Comparison of ENCODE assay signal across 2 cellular contexts in the genomic region with DNA sequence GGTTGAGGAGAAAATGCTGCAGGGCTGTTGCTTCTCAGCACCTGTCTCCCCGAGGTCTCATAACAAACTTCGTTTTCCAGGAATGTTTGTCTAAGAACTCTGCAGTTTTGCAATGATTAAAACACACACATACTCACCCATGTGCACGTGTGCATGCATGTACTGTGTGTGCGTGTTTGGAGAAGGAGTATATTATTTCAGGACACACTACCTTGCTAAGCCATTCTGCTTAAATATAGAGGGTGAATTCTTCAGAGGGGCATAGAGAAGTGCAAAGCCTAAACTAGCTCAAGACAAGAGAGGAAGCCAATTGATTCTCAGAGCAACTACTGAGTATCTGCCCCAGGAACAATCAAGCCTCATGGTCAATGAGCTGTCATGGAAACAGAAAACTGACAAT.
TF ChIP-seq lines count a peak whose summit lies in the region.

No MANE protein-coding gene starts in this region.

TF ChIP-seq in GM23338, 12 proteins besides CTCF, POLR2A, EP300 and RAD21 (continued from another document and continues in another):
- TF ChIP-seq, protein P1, sequence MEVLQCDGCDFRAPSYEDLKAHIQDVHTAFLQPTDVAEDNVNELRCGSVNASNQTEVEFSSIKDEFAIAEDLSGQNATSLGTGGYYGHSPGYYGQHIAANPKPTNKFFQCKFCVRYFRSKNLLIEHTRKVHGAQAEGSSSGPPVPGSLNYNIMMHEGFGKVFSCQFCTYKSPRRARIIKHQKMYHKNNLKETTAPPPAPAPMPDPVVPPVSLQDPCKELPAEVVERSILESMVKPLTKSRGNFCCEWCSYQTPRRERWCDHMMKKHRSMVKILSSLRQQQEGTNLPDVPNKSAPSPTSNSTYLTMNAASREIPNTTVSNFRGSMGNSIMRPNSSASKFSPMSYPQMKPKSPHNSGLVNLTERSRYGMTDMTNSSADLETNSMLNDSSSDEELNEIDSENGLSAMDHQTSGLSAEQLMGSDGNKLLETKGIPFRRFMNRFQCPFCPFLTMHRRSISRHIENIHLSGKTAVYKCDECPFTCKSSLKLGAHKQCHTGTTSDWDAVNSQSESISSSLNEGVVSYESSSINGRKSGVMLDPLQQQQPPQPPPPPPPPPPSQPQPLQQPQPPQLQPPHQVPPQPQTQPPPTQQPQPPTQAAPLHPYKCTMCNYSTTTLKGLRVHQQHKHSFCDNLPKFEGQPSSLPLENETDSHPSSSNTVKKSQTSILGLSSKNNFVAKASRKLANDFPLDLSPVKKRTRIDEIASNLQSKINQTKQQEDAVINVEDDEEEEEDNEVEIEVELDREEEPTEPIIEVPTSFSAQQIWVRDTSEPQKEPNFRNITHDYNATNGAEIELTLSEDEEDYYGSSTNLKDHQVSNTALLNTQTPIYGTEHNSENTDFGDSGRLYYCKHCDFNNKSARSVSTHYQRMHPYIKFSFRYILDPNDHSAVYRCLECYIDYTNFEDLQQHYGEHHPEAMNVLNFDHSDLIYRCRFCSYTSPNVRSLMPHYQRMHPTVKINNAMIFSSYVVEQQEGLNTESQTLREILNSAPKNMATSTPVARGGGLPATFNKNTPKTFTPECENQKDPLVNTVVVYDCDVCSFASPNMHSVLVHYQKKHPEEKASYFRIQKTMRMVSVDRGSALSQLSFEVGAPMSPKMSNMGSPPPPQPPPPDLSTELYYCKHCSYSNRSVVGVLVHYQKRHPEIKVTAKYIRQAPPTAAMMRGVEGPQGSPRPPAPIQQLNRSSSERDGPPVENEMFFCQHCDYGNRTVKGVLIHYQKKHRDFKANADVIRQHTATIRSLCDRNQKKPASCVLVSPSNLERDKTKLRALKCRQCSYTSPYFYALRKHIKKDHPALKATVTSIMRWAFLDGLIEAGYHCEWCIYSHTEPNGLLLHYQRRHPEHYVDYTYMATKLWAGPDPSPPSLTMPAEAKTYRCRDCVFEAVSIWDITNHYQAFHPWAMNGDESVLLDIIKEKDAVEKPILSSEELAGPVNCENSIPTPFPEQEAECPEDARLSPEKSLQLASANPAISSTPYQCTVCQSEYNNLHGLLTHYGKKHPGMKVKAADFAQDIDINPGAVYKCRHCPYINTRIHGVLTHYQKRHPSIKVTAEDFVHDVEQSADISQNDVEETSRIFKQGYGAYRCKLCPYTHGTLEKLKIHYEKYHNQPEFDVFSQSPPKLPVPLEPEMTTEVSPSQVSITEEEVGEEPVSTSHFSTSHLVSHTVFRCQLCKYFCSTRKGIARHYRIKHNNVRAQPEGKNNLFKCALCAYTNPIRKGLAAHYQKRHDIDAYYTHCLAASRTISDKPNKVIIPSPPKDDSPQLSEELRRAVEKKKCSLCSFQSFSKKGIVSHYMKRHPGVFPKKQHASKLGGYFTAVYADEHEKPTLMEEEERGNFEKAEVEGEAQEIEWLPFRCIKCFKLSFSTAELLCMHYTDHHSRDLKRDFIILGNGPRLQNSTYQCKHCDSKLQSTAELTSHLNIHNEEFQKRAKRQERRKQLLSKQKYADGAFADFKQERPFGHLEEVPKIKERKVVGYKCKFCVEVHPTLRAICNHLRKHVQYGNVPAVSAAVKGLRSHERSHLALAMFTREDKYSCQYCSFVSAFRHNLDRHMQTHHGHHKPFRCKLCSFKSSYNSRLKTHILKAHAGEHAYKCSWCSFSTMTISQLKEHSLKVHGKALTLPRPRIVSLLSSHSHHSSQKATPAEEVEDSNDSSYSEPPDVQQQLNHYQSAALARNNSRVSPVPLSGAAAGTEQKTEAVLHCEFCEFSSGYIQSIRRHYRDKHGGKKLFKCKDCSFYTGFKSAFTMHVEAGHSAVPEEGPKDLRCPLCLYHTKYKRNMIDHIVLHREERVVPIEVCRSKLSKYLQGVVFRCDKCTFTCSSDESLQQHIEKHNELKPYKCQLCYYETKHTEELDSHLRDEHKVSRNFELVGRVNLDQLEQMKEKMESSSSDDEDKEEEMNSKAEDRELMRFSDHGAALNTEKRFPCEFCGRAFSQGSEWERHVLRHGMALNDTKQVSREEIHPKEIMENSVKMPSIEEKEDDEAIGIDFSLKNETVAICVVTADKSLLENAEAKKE (CRISPR knock-in tag; IDR thresholded peaks at IDR 0.05) = no peak
- TF ChIP-seq, protein P2, sequence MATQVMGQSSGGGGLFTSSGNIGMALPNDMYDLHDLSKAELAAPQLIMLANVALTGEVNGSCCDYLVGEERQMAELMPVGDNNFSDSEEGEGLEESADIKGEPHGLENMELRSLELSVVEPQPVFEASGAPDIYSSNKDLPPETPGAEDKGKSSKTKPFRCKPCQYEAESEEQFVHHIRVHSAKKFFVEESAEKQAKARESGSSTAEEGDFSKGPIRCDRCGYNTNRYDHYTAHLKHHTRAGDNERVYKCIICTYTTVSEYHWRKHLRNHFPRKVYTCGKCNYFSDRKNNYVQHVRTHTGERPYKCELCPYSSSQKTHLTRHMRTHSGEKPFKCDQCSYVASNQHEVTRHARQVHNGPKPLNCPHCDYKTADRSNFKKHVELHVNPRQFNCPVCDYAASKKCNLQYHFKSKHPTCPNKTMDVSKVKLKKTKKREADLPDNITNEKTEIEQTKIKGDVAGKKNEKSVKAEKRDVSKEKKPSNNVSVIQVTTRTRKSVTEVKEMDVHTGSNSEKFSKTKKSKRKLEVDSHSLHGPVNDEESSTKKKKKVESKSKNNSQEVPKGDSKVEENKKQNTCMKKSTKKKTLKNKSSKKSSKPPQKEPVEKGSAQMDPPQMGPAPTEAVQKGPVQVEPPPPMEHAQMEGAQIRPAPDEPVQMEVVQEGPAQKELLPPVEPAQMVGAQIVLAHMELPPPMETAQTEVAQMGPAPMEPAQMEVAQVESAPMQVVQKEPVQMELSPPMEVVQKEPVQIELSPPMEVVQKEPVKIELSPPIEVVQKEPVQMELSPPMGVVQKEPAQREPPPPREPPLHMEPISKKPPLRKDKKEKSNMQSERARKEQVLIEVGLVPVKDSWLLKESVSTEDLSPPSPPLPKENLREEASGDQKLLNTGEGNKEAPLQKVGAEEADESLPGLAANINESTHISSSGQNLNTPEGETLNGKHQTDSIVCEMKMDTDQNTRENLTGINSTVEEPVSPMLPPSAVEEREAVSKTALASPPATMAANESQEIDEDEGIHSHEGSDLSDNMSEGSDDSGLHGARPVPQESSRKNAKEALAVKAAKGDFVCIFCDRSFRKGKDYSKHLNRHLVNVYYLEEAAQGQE (IDR thresholded peaks at IDR 0.05; ENCODE audit: unreplicated experiment) = no peak
- no peak for TF ChIP-seq NANOG (IDR thresholded peaks at IDR 0.05; ENCODE audit: borderline replicate concordance)
- TF ChIP-seq CREB1 (CRISPR knock-in tag; IDR thresholded peaks at IDR 0.05; ENCODE audit: low read depth) = no peak
- TF ChIP-seq, protein P3, sequence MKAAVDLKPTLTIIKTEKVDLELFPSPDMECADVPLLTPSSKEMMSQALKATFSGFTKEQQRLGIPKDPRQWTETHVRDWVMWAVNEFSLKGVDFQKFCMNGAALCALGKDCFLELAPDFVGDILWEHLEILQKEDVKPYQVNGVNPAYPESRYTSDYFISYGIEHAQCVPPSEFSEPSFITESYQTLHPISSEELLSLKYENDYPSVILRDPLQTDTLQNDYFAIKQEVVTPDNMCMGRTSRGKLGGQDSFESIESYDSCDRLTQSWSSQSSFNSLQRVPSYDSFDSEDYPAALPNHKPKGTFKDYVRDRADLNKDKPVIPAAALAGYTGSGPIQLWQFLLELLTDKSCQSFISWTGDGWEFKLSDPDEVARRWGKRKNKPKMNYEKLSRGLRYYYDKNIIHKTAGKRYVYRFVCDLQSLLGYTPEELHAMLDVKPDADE (IDR thresholded peaks at IDR 0.05) = no peak
- TF ChIP-seq EZH2phosphoT487 (IDR thresholded peaks at IDR 0.05; ENCODE audit: unreplicated experiment) = no peak
- no peak for TF ChIP-seq ZNF331 (CRISPR knock-in tag; IDR thresholded peaks at IDR 0.05; ENCODE audit: low read depth)
- no peak for TF ChIP-seq ZNF114 (CRISPR knock-in tag; IDR thresholded peaks at IDR 0.05)
- TF ChIP-seq EZH2 (IDR thresholded peaks at IDR 0.05; ENCODE audit: low read depth, unreplicated experiment) = no peak
- TF ChIP-seq JUNB (IDR thresholded peaks at IDR 0.05; ENCODE audit: unreplicated experiment) = no peak

TF ChIP-seq in H1, 55 proteins besides CTCF, POLR2A, EP300 and RAD21 (continued from another document):
- TF ChIP-seq SRF (IDR thresholded peaks at IDR 0.05; ENCODE audit: low read depth, low read length) (no peak), EGR1 (IDR thresholded peaks at IDR 0.05; ENCODE audit: borderline replicate concordance, low read depth, low read length) (no peak), SIN3A (conservative IDR thresholded peaks at IDR 0.05 in 1 of 2, IDR thresholded peaks at IDR 0.05 in 1 of 2; ENCODE audit: low read depth in 1 of 2, low read length in 2 of 2) (no peak), EZH2 (IDR thresholded peaks at IDR 0.05; ENCODE audit: low read depth, low read length, severe bottlenecking) (no peak), RFX5 (IDR thresholded peaks at IDR 0.05; ENCODE audit: borderline replicate concordance, low read depth, low read length) (no peak), TBP (IDR thresholded peaks at IDR 0.05; ENCODE audit: low read depth, low read length) (no peak), KDM4A (IDR thresholded peaks at IDR 0.05; ENCODE audit: low read depth, low read length, severe bottlenecking) (no peak)
- TF ChIP-seq, protein P4, sequence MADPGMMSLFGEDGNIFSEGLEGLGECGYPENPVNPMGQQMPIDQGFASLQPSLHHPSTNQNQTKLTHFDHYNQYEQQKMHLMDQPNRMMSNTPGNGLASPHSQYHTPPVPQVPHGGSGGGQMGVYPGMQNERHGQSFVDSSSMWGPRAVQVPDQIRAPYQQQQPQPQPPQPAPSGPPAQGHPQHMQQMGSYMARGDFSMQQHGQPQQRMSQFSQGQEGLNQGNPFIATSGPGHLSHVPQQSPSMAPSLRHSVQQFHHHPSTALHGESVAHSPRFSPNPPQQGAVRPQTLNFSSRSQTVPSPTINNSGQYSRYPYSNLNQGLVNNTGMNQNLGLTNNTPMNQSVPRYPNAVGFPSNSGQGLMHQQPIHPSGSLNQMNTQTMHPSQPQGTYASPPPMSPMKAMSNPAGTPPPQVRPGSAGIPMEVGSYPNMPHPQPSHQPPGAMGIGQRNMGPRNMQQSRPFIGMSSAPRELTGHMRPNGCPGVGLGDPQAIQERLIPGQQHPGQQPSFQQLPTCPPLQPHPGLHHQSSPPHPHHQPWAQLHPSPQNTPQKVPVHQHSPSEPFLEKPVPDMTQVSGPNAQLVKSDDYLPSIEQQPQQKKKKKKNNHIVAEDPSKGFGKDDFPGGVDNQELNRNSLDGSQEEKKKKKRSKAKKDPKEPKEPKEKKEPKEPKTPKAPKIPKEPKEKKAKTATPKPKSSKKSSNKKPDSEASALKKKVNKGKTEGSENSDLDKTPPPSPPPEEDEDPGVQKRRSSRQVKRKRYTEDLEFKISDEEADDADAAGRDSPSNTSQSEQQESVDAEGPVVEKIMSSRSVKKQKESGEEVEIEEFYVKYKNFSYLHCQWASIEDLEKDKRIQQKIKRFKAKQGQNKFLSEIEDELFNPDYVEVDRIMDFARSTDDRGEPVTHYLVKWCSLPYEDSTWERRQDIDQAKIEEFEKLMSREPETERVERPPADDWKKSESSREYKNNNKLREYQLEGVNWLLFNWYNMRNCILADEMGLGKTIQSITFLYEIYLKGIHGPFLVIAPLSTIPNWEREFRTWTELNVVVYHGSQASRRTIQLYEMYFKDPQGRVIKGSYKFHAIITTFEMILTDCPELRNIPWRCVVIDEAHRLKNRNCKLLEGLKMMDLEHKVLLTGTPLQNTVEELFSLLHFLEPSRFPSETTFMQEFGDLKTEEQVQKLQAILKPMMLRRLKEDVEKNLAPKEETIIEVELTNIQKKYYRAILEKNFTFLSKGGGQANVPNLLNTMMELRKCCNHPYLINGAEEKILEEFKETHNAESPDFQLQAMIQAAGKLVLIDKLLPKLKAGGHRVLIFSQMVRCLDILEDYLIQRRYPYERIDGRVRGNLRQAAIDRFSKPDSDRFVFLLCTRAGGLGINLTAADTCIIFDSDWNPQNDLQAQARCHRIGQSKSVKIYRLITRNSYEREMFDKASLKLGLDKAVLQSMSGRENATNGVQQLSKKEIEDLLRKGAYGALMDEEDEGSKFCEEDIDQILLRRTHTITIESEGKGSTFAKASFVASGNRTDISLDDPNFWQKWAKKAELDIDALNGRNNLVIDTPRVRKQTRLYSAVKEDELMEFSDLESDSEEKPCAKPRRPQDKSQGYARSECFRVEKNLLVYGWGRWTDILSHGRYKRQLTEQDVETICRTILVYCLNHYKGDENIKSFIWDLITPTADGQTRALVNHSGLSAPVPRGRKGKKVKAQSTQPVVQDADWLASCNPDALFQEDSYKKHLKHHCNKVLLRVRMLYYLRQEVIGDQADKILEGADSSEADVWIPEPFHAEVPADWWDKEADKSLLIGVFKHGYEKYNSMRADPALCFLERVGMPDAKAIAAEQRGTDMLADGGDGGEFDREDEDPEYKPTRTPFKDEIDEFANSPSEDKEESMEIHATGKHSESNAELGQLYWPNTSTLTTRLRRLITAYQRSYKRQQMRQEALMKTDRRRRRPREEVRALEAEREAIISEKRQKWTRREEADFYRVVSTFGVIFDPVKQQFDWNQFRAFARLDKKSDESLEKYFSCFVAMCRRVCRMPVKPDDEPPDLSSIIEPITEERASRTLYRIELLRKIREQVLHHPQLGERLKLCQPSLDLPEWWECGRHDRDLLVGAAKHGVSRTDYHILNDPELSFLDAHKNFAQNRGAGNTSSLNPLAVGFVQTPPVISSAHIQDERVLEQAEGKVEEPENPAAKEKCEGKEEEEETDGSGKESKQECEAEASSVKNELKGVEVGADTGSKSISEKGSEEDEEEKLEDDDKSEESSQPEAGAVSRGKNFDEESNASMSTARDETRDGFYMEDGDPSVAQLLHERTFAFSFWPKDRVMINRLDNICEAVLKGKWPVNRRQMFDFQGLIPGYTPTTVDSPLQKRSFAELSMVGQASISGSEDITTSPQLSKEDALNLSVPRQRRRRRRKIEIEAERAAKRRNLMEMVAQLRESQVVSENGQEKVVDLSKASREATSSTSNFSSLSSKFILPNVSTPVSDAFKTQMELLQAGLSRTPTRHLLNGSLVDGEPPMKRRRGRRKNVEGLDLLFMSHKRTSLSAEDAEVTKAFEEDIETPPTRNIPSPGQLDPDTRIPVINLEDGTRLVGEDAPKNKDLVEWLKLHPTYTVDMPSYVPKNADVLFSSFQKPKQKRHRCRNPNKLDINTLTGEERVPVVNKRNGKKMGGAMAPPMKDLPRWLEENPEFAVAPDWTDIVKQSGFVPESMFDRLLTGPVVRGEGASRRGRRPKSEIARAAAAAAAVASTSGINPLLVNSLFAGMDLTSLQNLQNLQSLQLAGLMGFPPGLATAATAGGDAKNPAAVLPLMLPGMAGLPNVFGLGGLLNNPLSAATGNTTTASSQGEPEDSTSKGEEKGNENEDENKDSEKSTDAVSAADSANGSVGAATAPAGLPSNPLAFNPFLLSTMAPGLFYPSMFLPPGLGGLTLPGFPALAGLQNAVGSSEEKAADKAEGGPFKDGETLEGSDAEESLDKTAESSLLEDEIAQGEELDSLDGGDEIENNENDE (IDR thresholded peaks at IDR 0.05; ENCODE audit: insufficient replicate concordance, low read length) = no peak
- TF ChIP-seq, protein P5, sequence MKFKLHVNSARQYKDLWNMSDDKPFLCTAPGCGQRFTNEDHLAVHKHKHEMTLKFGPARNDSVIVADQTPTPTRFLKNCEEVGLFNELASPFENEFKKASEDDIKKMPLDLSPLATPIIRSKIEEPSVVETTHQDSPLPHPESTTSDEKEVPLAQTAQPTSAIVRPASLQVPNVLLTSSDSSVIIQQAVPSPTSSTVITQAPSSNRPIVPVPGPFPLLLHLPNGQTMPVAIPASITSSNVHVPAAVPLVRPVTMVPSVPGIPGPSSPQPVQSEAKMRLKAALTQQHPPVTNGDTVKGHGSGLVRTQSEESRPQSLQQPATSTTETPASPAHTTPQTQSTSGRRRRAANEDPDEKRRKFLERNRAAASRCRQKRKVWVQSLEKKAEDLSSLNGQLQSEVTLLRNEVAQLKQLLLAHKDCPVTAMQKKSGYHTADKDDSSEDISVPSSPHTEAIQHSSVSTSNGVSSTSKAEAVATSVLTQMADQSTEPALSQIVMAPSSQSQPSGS (IDR thresholded peaks at IDR 0.05; ENCODE audit: low read length) = no peak
- TF ChIP-seq, protein P6, sequence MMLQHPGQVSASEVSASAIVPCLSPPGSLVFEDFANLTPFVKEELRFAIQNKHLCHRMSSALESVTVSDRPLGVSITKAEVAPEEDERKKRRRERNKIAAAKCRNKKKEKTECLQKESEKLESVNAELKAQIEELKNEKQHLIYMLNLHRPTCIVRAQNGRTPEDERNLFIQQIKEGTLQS (IDR thresholded peaks at IDR 0.05; ENCODE audit: insufficient read depth, low read depth, low read length) = no peak
